2 cellular contexts compared by ENCODE assay signal in genomic region chr20:62301111-62301668, GRCh38.
TF ChIP-seq lines count a peak whose summit lies in the region.

No MANE protein-coding gene starts in this region.

TF ChIP-seq in IMR-90, 13 proteins besides CTCF, POLR2A, EP300 and RAD21:
- TF ChIP-seq, protein P1, sequence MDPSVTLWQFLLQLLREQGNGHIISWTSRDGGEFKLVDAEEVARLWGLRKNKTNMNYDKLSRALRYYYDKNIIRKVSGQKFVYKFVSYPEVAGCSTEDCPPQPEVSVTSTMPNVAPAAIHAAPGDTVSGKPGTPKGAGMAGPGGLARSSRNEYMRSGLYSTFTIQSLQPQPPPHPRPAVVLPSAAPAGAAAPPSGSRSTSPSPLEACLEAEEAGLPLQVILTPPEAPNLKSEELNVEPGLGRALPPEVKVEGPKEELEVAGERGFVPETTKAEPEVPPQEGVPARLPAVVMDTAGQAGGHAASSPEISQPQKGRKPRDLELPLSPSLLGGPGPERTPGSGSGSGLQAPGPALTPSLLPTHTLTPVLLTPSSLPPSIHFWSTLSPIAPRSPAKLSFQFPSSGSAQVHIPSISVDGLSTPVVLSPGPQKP (IDR thresholded peaks at IDR 0.05; ENCODE audit: borderline replicate concordance, low read depth, low read length): no peak
- no peak for TF ChIP-seq CHD1 (IDR thresholded peaks at IDR 0.05; ENCODE audit: low read depth, low read length)
- no peak for TF ChIP-seq CEBPB (IDR thresholded peaks at IDR 0.05; ENCODE audit: low read depth, low read length)
- no peak for TF ChIP-seq BHLHE40 (IDR thresholded peaks at IDR 0.05; ENCODE audit: low read depth, low read length)
- no peak for TF ChIP-seq FOS (IDR thresholded peaks at IDR 0.05; ENCODE audit: low read depth, low read length)
- TF ChIP-seq, protein P2, sequence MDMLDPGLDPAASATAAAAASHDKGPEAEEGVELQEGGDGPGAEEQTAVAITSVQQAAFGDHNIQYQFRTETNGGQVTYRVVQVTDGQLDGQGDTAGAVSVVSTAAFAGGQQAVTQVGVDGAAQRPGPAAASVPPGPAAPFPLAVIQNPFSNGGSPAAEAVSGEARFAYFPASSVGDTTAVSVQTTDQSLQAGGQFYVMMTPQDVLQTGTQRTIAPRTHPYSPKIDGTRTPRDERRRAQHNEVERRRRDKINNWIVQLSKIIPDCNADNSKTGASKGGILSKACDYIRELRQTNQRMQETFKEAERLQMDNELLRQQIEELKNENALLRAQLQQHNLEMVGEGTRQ (IDR thresholded peaks at IDR 0.05; ENCODE audit: low read depth, low read length): no peak
- no peak for TF ChIP-seq SMC3 (IDR thresholded peaks at IDR 0.05; ENCODE audit: low read depth, low read length)
- TF ChIP-seq NFE2L2 (IDR thresholded peaks at IDR 0.05; ENCODE audit: low read depth, low read length): no peak
- TF ChIP-seq MXI1 (IDR thresholded peaks at IDR 0.05; ENCODE audit: borderline replicate concordance, low read depth, low read length): no peak
- TF ChIP-seq MAFK (IDR thresholded peaks at IDR 0.05; ENCODE audit: low read depth, low read length): no peak
- TF ChIP-seq RCOR1 (IDR thresholded peaks at IDR 0.05; ENCODE audit: insufficient replicate concordance, low read length): no peak
- no peak for TF ChIP-seq MAZ (IDR thresholded peaks at IDR 0.05; ENCODE audit: borderline replicate concordance, low read depth, low read length)
- TF ChIP-seq RFX5 (IDR thresholded peaks at IDR 0.05; ENCODE audit: low read depth, low read length): no peak

TF ChIP-seq in K562, 482 proteins besides CTCF, POLR2A, EP300 and RAD21:
- TF ChIP-seq ARID4B (CRISPR knock-in tag; IDR thresholded peaks at IDR 0.05) (no peak), ZNF274 (IDR thresholded peaks at IDR 0.05; ENCODE audit: borderline replicate concordance, low read depth, low read length) (no peak), HDAC2 (IDR thresholded peaks at IDR 0.05) (no peak), ZNF184 (CRISPR knock-in tag; IDR thresholded peaks at IDR 0.05) (no peak), CHD1 (IDR thresholded peaks at IDR 0.05; ENCODE audit: low read length) (no peak), TRIM24 (IDR thresholded peaks at IDR 0.05) (no peak), SIN3B (IDR thresholded peaks at IDR 0.05; ENCODE audit: low read depth) (no peak), ZNF175 (CRISPR knock-in tag; IDR thresholded peaks at IDR 0.05; ENCODE audit: low read depth) (no peak), TAF9B (IDR thresholded peaks at IDR 0.05; ENCODE audit: partially characterized antibody) (no peak), ETS1 (conservative IDR thresholded peaks at IDR 0.05; ENCODE audit: control insufficient read depth, low read depth, low read length) (no peak)
